13 cellular contexts compared by ENCODE assay signal in the genomic region with DNA sequence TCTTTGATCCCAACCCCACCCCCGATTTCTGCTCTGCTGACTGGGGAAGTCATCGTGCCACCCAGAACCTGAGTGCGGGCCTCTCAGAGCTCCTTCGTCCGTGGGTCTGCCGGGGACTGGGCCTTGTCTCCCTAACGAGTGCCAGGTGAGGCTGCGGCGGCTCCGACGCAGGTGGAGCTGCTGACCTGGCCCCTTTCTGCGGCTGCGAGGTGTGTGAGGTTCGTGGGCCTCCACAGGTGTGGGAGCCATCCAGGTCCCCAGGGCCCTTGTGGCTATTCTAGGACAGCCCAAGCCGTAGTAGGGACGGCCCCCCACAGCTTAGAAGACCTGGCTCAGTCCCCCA. TPM values are rescaled to one million over a fixed set of nuclear protein-coding genes. Genes with fewer than 3 reads are reported as not detected.
DNase-seq lines count a peak whose midpoint lies in the region; ATAC-seq and TF ChIP-seq lines count a peak whose summit lies in the region.
"Had no signal": no experiment of that assay in that cellular context is flagged by ENCODE, and none has a peak within 500 bp of the region (broad histone marks: within the 10 kb centered on the region; RNA-seq: fewer than 3 reads in every experiment).

No MANE protein-coding gene starts in this region.

- peaks cover 47% of the 10 kb centered on the region for H3K36me3 Mint-ChIP-seq in activated CD4-positive, alpha-beta T cell treated with anti-CD3 and anti-CD28 coated beads for 36 hours (ENCODE audit: low read depth)
- peaks cover 48% of the 10 kb centered on the region for H3K36me3 Mint-ChIP-seq in activated CD4-positive, alpha-beta memory T cell treated with anti-CD3 and anti-CD28 coated beads, Interleukin-2, amount 10 ng/mL, durations not matched to agents 7 days and 5 days (ENCODE audit: low read depth)

- peaks cover 32% of the 10 kb centered on the region for H3K4me1 Mint-ChIP-seq in activated CD4-positive, alpha-beta T cell treated with anti-CD3 and anti-CD28 coated beads for 36 hours
- H3K4me1 Mint-ChIP-seq in activated CD4-positive, alpha-beta memory T cell treated with anti-CD3 and anti-CD28 coated beads, Interleukin-2, amount 10 ng/mL, durations not matched to agents 7 days and 5 days = peaks cover 34% of the 10 kb centered on the region

- peaks cover 27 to 34% (median 32%) of the 10 kb centered on the region in 3 donors for H3K36me3 ChIP-seq in skeletal muscle tissue (ENCODE audit: control insufficient read depth in 3 of 3, insufficient read depth in 3 of 3, low read length in 3 of 3)

- TF ChIP-seq CTCF in foreskin fibroblast (IDR thresholded peaks at IDR 0.05; ENCODE audit: low read depth, low read length) = no peak

- H3K4me1 ChIP-seq in skeletal muscle tissue (ENCODE audit: control insufficient read depth in 3 of 3, insufficient read depth in 3 of 3, low read length in 3 of 3) = peaks cover 30 to 50% (median 33%) of the 10 kb centered on the region in 3 donors

- H3K4me3 ChIP-seq in foreskin fibroblast (ENCODE audit: low read depth in 1 of 2, low read length in 2 of 2) (peak overlapping the region; percentile 61 to 93), skeletal muscle tissue (ENCODE audit: low read length in 3 of 3) (peak overlapping the region in 2 of 3 donors; percentile 23 to 87)

- no peak overlapping the region for H3K27ac Mint-ChIP-seq in activated CD4-positive, alpha-beta T cell treated with anti-CD3 and anti-CD28 coated beads for 36 hours
- no peak overlapping the region for H3K27ac Mint-ChIP-seq in activated CD4-positive, alpha-beta memory T cell treated with anti-CD3 and anti-CD28 coated beads, Interleukin-2, amount 10 ng/mL, durations not matched to agents 7 days and 5 days

- intact Hi-C loops in activated CD4-positive, alpha-beta T cell treated with anti-CD3 and anti-CD28 coated beads for 36 hours (cut with DNase I, micrococcal nuclease) = loop anchor here in 1 of 2 experiments (5.0 kb wide), 1 partner anchor 580 kb away; no protein-coding TSS in a partner anchor

- H3K27me3 Mint-ChIP-seq in activated CD4-positive, alpha-beta T cell treated with anti-CD3 and anti-CD28 coated beads for 36 hours = no peaks in the 10 kb centered on the region
- no peaks in the 10 kb centered on the region for H3K27me3 Mint-ChIP-seq in activated CD4-positive, alpha-beta memory T cell treated with anti-CD3 and anti-CD28 coated beads, Interleukin-2, amount 10 ng/mL, durations not matched to agents 7 days and 5 days

- DNase-seq in activated CD4-positive, alpha-beta T cell treated with anti-CD3 and anti-CD28 coated beads for 36 hours = no peak
- DNase-seq in activated CD4-positive, alpha-beta T cell treated with anti-CD3 and anti-CD28 coated beads, Interleukin-2, amount 50 U/mL, for 4 hours = no peak
- DNase-seq in activated CD4-positive, alpha-beta memory T cell treated with anti-CD3 and anti-CD28 coated beads, Interleukin-2, amount 10 ng/mL, durations not matched to agents 7 days and 5 days = no peak
- DNase-seq in foreskin fibroblast (no peak), NCI-H524 (lab: John Stamatoyannopoulos, UW) (no peak), pons (ENCODE audit: low spot score) (no peak)
- DNase-seq: activated naive CD4-positive, alpha-beta T cell; effector memory CD4-positive, alpha-beta T cell; NCI-H1105 treated with DMSO at 0.1 percent for 48 hours; retina had no signal

- H3K4me3 Mint-ChIP-seq in activated CD4-positive, alpha-beta T cell treated with anti-CD3 and anti-CD28 coated beads for 36 hours = peak overlapping the region; percentile 30
- peak overlapping the region; percentile 17 for H3K4me3 Mint-ChIP-seq in activated CD4-positive, alpha-beta memory T cell treated with anti-CD3 and anti-CD28 coated beads, Interleukin-2, amount 10 ng/mL, durations not matched to agents 7 days and 5 days

- H3K9ac ChIP-seq in skeletal muscle tissue (ENCODE audit: low read depth in 1 of 3, low read length in 3 of 3) = peak overlapping the region; percentile 32 to 85 (median 61)

- no peaks in the 10 kb centered on the region for H3K9me3 Mint-ChIP-seq in activated CD4-positive, alpha-beta T cell treated with anti-CD3 and anti-CD28 coated beads for 36 hours (ENCODE audit: low read depth)
- H3K9me3 Mint-ChIP-seq in activated CD4-positive, alpha-beta memory T cell treated with anti-CD3 and anti-CD28 coated beads, Interleukin-2, amount 10 ng/mL, durations not matched to agents 7 days and 5 days = no peaks in the 10 kb centered on the region

- H3K9me3 ChIP-seq in skeletal muscle tissue (ENCODE audit: control insufficient read depth in 3 of 3, low read length in 3 of 3) = no peaks in the 10 kb centered on the region

- POLR2A ChIA-PET in activated CD4-positive, alpha-beta T cell treated with anti-CD3 and anti-CD28 coated beads for 36 hours (lab: Charles Lee) = interaction anchor here (1.0 kb wide), 1 partner anchor 20 kb away, joined by 3 read pairs; no protein-coding TSS in a partner anchor
- POLR2A ChIA-PET in activated CD4-positive, alpha-beta memory T cell treated with anti-CD3 and anti-CD28 coated beads, Interleukin-2, amount 10 ng/mL, durations not matched to agents 7 days and 5 days (lab: Charles Lee) = interaction anchor here (1.6 to 3.8 kb wide), 2 partner anchors 18 to 66 kb away, joined by 5 to 13 read pairs; no protein-coding TSS in a partner anchor

- CTCF ChIA-PET in activated CD4-positive, alpha-beta T cell treated with anti-CD3 and anti-CD28 coated beads for 36 hours (lab: Charles Lee) = no interaction called here
- CTCF ChIA-PET in activated CD4-positive, alpha-beta memory T cell treated with anti-CD3 and anti-CD28 coated beads, Interleukin-2, amount 10 ng/mL, durations not matched to agents 7 days and 5 days (lab: Charles Lee) = no interaction called here

- no peak for ATAC-seq in activated CD4-positive, alpha-beta T cell treated with anti-CD3 and anti-CD28 coated beads for 36 hours
- ATAC-seq in GM18867 (IDR thresholded peaks at IDR 0.05; ENCODE audit: unreplicated experiment) = no peak

- peak overlapping the region; percentile 30 for H3K27ac ChIP-seq in skeletal muscle tissue (ENCODE audit: low read depth, low read length)

- no peaks in the 10 kb centered on the region for H3K27me3 ChIP-seq in skeletal muscle tissue (ENCODE audit: control insufficient read depth in 3 of 3, insufficient read depth in 3 of 3, low read length in 3 of 3)

RNA-seq across cellular contexts. Expression of a gene that starts 3.0 kb away (rescaled TPM):
- total RNA-seq in activated CD4-positive, alpha-beta T cell treated with anti-CD3 and anti-CD28 coated beads for 36 hours = 100 to 1,000 TPM; 251 to 358 TPM
- total RNA-seq in activated CD4-positive, alpha-beta memory T cell treated with anti-CD3 and anti-CD28 coated beads, Interleukin-2, amount 10 ng/mL, durations not matched to agents 7 days and 5 days = 100 to 1,000 TPM; 198 to 199 TPM
- 35.0 TPM for total RNA-seq in skeletal muscle tissue

RNA-seq across cellular contexts. Expression of a gene that starts 21.0 kb away (rescaled TPM):
- 1 to 10 TPM in 1 of 2 experiments, under 1 TPM in 1; 0.57 to 1.0 TPM for total RNA-seq in activated CD4-positive, alpha-beta T cell treated with anti-CD3 and anti-CD28 coated beads for 36 hours
- total RNA-seq in activated CD4-positive, alpha-beta memory T cell treated with anti-CD3 and anti-CD28 coated beads, Interleukin-2, amount 10 ng/mL, durations not matched to agents 7 days and 5 days = 1 to 10 TPM; 3.4 to 3.9 TPM
- 1.0 TPM for total RNA-seq in skeletal muscle tissue

RNA-seq across cellular contexts. Expression of a gene that starts 39.2 kb away (rescaled TPM):
- total RNA-seq in activated CD4-positive, alpha-beta T cell treated with anti-CD3 and anti-CD28 coated beads for 36 hours = 10 to 100 TPM; 37.6 to 58.7 TPM
- total RNA-seq in activated CD4-positive, alpha-beta memory T cell treated with anti-CD3 and anti-CD28 coated beads, Interleukin-2, amount 10 ng/mL, durations not matched to agents 7 days and 5 days = 10 to 100 TPM; 40.6 to 46.0 TPM
- 48.5 TPM for total RNA-seq in skeletal muscle tissue

RNA-seq across cellular contexts. Expression of a gene that starts 39.3 kb away (rescaled TPM):
- 10 to 100 TPM; 16.3 to 17.4 TPM for total RNA-seq in activated CD4-positive, alpha-beta T cell treated with anti-CD3 and anti-CD28 coated beads for 36 hours
- 10 to 100 TPM; 32.5 to 33.4 TPM for total RNA-seq in activated CD4-positive, alpha-beta memory T cell treated with anti-CD3 and anti-CD28 coated beads, Interleukin-2, amount 10 ng/mL, durations not matched to agents 7 days and 5 days
- total RNA-seq in skeletal muscle tissue = 18.3 TPM

RNA-seq across cellular contexts. Expression of a gene that starts 56.6 kb away (rescaled TPM):
- not detected for total RNA-seq in activated CD4-positive, alpha-beta T cell treated with anti-CD3 and anti-CD28 coated beads for 36 hours
- total RNA-seq in activated CD4-positive, alpha-beta memory T cell treated with anti-CD3 and anti-CD28 coated beads, Interleukin-2, amount 10 ng/mL, durations not matched to agents 7 days and 5 days = not detected
- not detected for total RNA-seq in skeletal muscle tissue
- total RNA-seq: A172 had no signal
